In genomic region chr16:16003719-16004313, GRCh38 we compare ENCODE assay signal across 24 cellular contexts. TPM values are rescaled to one million over a fixed set of nuclear protein-coding genes. Genes with fewer than 3 reads are reported as not detected.
DNase-seq lines count a peak whose midpoint lies in the region; ATAC-seq and TF ChIP-seq lines count a peak whose summit lies in the region.
"Had no signal": no experiment of that assay in that cellular context is flagged by ENCODE, and none has a peak within 500 bp of the region (broad histone marks: within the 10 kb centered on the region; RNA-seq: fewer than 3 reads in every experiment).

No MANE protein-coding gene starts in this region.

- H3K79me2 ChIP-seq in SK-N-SH (ENCODE audit: insufficient read depth) (peaks cover 75% of the 10 kb centered on the region), fibroblast of lung (ENCODE audit: control insufficient read depth, insufficient read depth, low read length) (peaks cover 54% of the 10 kb centered on the region)

- peak overlapping the region in 1 of 2 experiments; percentile 75; a peak in 2 of 4 replicates for H3K27ac ChIP-seq in SK-N-SH (ENCODE audit: low read depth in 2 of 2, low read length in 1 of 2)
- H3K27ac ChIP-seq in SJSA1: peak overlapping the region; percentile 81
- H3K27ac ChIP-seq in fibroblast of lung (ENCODE audit: insufficient read depth, low read length): peak overlapping the region; percentile 64
- H3K27ac ChIP-seq in stomach smooth muscle (ENCODE audit: low read length): peak overlapping the region; percentile 64
- H3K27ac ChIP-seq: 22Rv1, dorsolateral prefrontal cortex, hepatocyte, left lung, testis had no signal

- H3K4me1 ChIP-seq in SK-N-SH (ENCODE audit: control insufficient read depth in 1 of 2, insufficient read depth in 2 of 2, low read depth in 1 of 2, low read length in 1 of 2): peaks cover 0 to 17% of the 10 kb centered on the region in 2 experiments; a peak in 3 of 4 replicates
- H3K4me1 ChIP-seq in SJSA1 (replicated peaks): peaks cover 33% of the 10 kb centered on the region
- H3K4me1 ChIP-seq in fibroblast of lung (ENCODE audit: control insufficient read depth, extremely low read depth, insufficient read depth, low read length): peaks cover 7% of the 10 kb centered on the region
- peaks cover 15% of the 10 kb centered on the region for H3K4me1 ChIP-seq in stomach smooth muscle (ENCODE audit: control insufficient read depth, insufficient read depth, low read length)

- DNase-seq in SK-N-SH (no peak), SJSA1 (ENCODE audit: low read depth in 1 of 2, low spot score in 2 of 2) (no peak), fibroblast of lung (ENCODE audit: low read depth in 2 of 2) (no peak), dermis blood vessel endothelial cell (no peak), activated T-cell treated with anti-CD3 and anti-CD28 coated beads for 4 hours (no peak)
- DNase-seq: activated CD4-positive, alpha-beta memory T cell treated with anti-CD3 and anti-CD28 coated beads for 36 hours; activated naive CD4-positive, alpha-beta T cell treated with anti-CD3 and anti-CD28 coated beads for 36 hours; activated T-cell treated with anti-CD3 and anti-CD28 coated beads, Interleukin-2, amount 50 U/mL, for 1 hour; amniotic stem cell; BE2C; caudate nucleus; dorsolateral prefrontal cortex; immature natural killer cell; left lung; NCI-H1105; NCI-H2081; OCI-M1; stimulated activated CD4-positive, alpha-beta T cell treated with anti-CD3 and anti-CD28 coated beads, Interleukin-1b, Interleukin-23, amount 100 ng/mL, for 48 hours; testis had no signal

- CTCF ChIA-PET in SK-N-SH (lab: Yijun Ruan, JAX): no interaction called here

- no peak for TF ChIP-seq EP300 in SK-N-SH (IDR thresholded peaks at IDR 0.05; ENCODE audit: borderline replicate concordance in 1 of 2, low read depth in 1 of 2, low read length in 1 of 2)

- no peaks in the 10 kb centered on the region for H3K36me3 ChIP-seq in SK-N-SH (replicated peaks in 1 of 2; ENCODE audit: control insufficient read depth in 1 of 2, insufficient read depth in 2 of 2, low read length in 1 of 2)
- peaks cover 3% of the 10 kb centered on the region for H3K36me3 ChIP-seq in SJSA1
- peaks cover 3% of the 10 kb centered on the region for H3K36me3 ChIP-seq in fibroblast of lung (ENCODE audit: control insufficient read depth, insufficient read depth, low read length)
- H3K36me3 ChIP-seq in stomach smooth muscle (ENCODE audit: control insufficient read depth in 2 of 2, insufficient read depth in 2 of 2, low read length in 2 of 2): peaks cover 0 to 1% of the 10 kb centered on the region in 2 donors
- H3K36me3 ChIP-seq: left lung had no signal

- H3K27me3 ChIP-seq in SK-N-SH (ENCODE audit: insufficient read depth): no peaks in the 10 kb centered on the region
- H3K27me3 ChIP-seq in SJSA1 (replicated peaks): no peaks in the 10 kb centered on the region
- H3K27me3 ChIP-seq in fibroblast of lung (ENCODE audit: control insufficient read depth, insufficient read depth, low read length): no peaks in the 10 kb centered on the region
- H3K27me3 ChIP-seq in stomach smooth muscle (ENCODE audit: control insufficient read depth in 1 of 2, insufficient read depth in 2 of 2, low read length in 2 of 2): no peaks in the 10 kb centered on the region
- H3K27me3 ChIP-seq: BE2C, dorsolateral prefrontal cortex, hepatocyte, left lung, testis had no signal

- H3K9ac ChIP-seq in SK-N-SH: no peak overlapping the region
- no peak overlapping the region for H3K9ac ChIP-seq in fibroblast of lung (ENCODE audit: insufficient read depth, low read length)
- H3K9ac ChIP-seq in stomach smooth muscle (ENCODE audit: low read length in 2 of 2): no peak overlapping the region

- no peak for TF ChIP-seq RAD21 in SK-N-SH (IDR thresholded peaks at IDR 0.05; ENCODE audit: low read length)

- H2AFZ ChIP-seq in SK-N-SH (ENCODE audit: low read depth): no peak overlapping the region
- H2AFZ ChIP-seq in fibroblast of lung (ENCODE audit: low read length): no peak overlapping the region
- H2AFZ ChIP-seq: hepatocyte had no signal

- no peak for TF ChIP-seq CTCF in SK-N-SH (IDR thresholded peaks at IDR 0.05)
- TF ChIP-seq CTCF in fibroblast of lung (conservative IDR thresholded peaks at IDR 0.05 in 1 of 2, IDR thresholded peaks at IDR 0.05 in 1 of 2; ENCODE audit: low read depth in 1 of 2, low read length in 2 of 2): no peak

- peaks cover 28% of the 10 kb centered on the region for H3F3A ChIP-seq in SK-N-SH (replicated peaks; ENCODE audit: insufficient read depth)

- H3K9me3 ChIP-seq in SK-N-SH: no peaks in the 10 kb centered on the region
- no peaks in the 10 kb centered on the region for H3K9me3 ChIP-seq in SJSA1 (replicated peaks)
- no peaks in the 10 kb centered on the region for H3K9me3 ChIP-seq in fibroblast of lung (ENCODE audit: control insufficient read depth, insufficient read depth, low read depth, low read length)
- no peaks in the 10 kb centered on the region for H3K9me3 ChIP-seq in stomach smooth muscle (ENCODE audit: control insufficient read depth in 2 of 2, low read length in 2 of 2)
- H3K9me3 ChIP-seq: BE2C, left lung, testis had no signal

- WGBS in SK-N-SH (ENCODE audit: low lambda C conversion rate): 38% methylated on average over 1 of the region's 1 CpG

- POLR2A ChIA-PET in SK-N-SH (lab: Yijun Ruan, JAX): no interaction called here

- ATAC-seq in SK-N-SH treated with all-trans-retinoic acid at 6 μM for 48 hours (no peak), HG03342 (IDR thresholded peaks at IDR 0.05; ENCODE audit: unreplicated experiment) (no peak)
- ATAC-seq: left lung had no signal

- 0 out of 2 replicates have a peak overlapping the region, but pooled peaks have one; percentile 31 for H3K4me2 ChIP-seq in SK-N-SH
- no peak overlapping the region for H3K4me2 ChIP-seq in fibroblast of lung (ENCODE audit: extremely low read depth, insufficient read depth, low read length)
- H3K4me2 ChIP-seq: hepatocyte had no signal

- no peaks in the 10 kb centered on the region for H4K20me1 ChIP-seq in SK-N-SH (ENCODE audit: insufficient read depth)
- H4K20me1 ChIP-seq in fibroblast of lung (ENCODE audit: control insufficient read depth, extremely low read depth, insufficient read depth, low read length): no peaks in the 10 kb centered on the region

- no peaks in the 10 kb centered on the region for H3K9me2 ChIP-seq in SK-N-SH

- H3K4me3 ChIP-seq in SK-N-SH (ENCODE audit: low read depth in 2 of 2, low read length in 1 of 2) (no peak overlapping the region), SJSA1 (no peak overlapping the region), fibroblast of lung (replicated peaks in 1 of 4; ENCODE audit: control extremely low read depth in 1 of 4, insufficient read depth in 1 of 4, low read depth in 3 of 4, low read length in 4 of 4) (no peak overlapping the region), stomach smooth muscle (ENCODE audit: low read length in 2 of 2) (no peak overlapping the region)
- H3K4me3 ChIP-seq: dorsolateral prefrontal cortex, hepatocyte, left lung, testis had no signal

TF ChIP-seq in SK-N-SH, 30 proteins besides CTCF, POLR2A, EP300 and RAD21:
- no peak for TF ChIP-seq ELF1 (IDR thresholded peaks at IDR 0.05)

TF ChIP-seq in SK-N-SH treated with all-trans-retinoic acid at 6 μM for 48 hours, 23 proteins besides CTCF, POLR2A, EP300 and RAD21:
- no peak for TF ChIP-seq OSR1 (CRISPR knock-in tag; IDR thresholded peaks at IDR 0.05)

RNA-seq across cellular contexts. Expression of gene ABCC1, which starts 54.4 kb away (rescaled TPM):
- polyA plus RNA-seq in SK-N-SH (2012; rRNA removed) (17.7 and 23.7 TPM in 2 replicates), fibroblast of lung (54.1 and 82.1 TPM in 2 replicates)
- 13.4 and 19.1 TPM in 2 replicates for polyA plus RNA-seq in SK-N-SH (2012; cell fraction: cytosol; rRNA removed)
- polyA plus RNA-seq in SK-N-SH (2012; cell fraction: nucleus; rRNA removed): 49.9 and 61.1 TPM in 2 replicates
- total RNA-seq in SJSA1 (2014; rRNA removed; shearing (Covaris generic)): 14.9 and 25.0 TPM in 2 replicates
- total RNA-seq in fibroblast of lung (73.2 and 178 TPM in 2 replicates), dermis blood vessel endothelial cell (35.7 and 70.6 TPM in 2 replicates)
- 103 and 125 TPM in 2 replicates for polyA plus RNA-seq in fibroblast of lung (2012)
- polyA minus RNA-seq in fibroblast of lung (ENCODE audit: low replicate concordance): 861 and 1,173 TPM in 2 replicates
